15 cellular contexts compared by ENCODE assay signal in genomic region chr6:149567846-149568585, GRCh38. TPM values are rescaled to one million over a fixed set of nuclear protein-coding genes. Genes with fewer than 3 reads are reported as not detected.
DNase-seq lines count a peak whose midpoint lies in the region; ATAC-seq and TF ChIP-seq lines count a peak whose summit lies in the region.
"Had no signal": no experiment of that assay in that cellular context is flagged by ENCODE, and none has a peak within 500 bp of the region (broad histone marks: within the 10 kb centered on the region; RNA-seq: fewer than 3 reads in every experiment).

No MANE protein-coding gene starts in this region.

- H3K4me1 ChIP-seq in SK-N-SH (ENCODE audit: control insufficient read depth in 1 of 2, insufficient read depth in 2 of 2, low read depth in 1 of 2, low read length in 1 of 2) (peaks cover 2 to 4% of the 10 kb centered on the region in 2 experiments; a peak in 3 of 4 replicates), GM23338 (ENCODE audit: insufficient read depth) (peaks cover 16% of the 10 kb centered on the region)

- DNase-seq in SK-N-SH (no peak), GM23338 (ENCODE audit: low spot score) (no peak), retina (no peak), NCI-H345 (lab: John Stamatoyannopoulos, UW) (no peak), medulla oblongata (ENCODE audit: extremely low spot score) (no peak)
- DNase-seq: 8988T, DMS153, NCI-H1092 treated with DMSO at 0.1 percent for 48 hours, NCI-H526 treated with DMSO at 0.1 percent for 48 hours had no signal

- ATAC-seq in SK-N-SH treated with all-trans-retinoic acid at 6 μM for 48 hours (no peak), GM23338 (no peak)
- no peak for ATAC-seq in activated T-helper 17 cell treated with anti-CD3 and anti-CD28 coated beads, Interleukin-2, amount 50 U/mL, for 72 hours (replicated peaks)

- 94% methylated on average over 8 of the region's 8 CpGs for WGBS in SK-N-SH (ENCODE audit: low lambda C conversion rate)

- no peak overlapping the region for H3K27ac ChIP-seq in SK-N-SH (ENCODE audit: low read depth in 2 of 2, low read length in 1 of 2)
- H3K27ac ChIP-seq in GM23338 (ENCODE audit: low read depth), result peak overlapping the region; percentile 19; the same call in 1 of the 2 replicates
- H3K27ac ChIP-seq: cardiac muscle cell, HL-60 had no signal

- H3K27ac Mint-ChIP-seq in GM23338 (no peak overlapping the region), nephron (peak overlapping the region in 1 of 3 experiments; percentile 35)
- no peak overlapping the region for H3K27ac Mint-ChIP-seq in activated T-helper 17 cell treated with anti-CD3 and anti-CD28 coated beads, Interleukin-2, amount 50 U/mL, for 72 hours

- H3K4me3 ChIP-seq in SK-N-SH (ENCODE audit: low read depth in 2 of 2, low read length in 1 of 2) (peak overlapping the region in 1 of 2 experiments; percentile 75; a peak in 1 of 4 replicates), GM23338 (peak overlapping the region; percentile 90)

- H3K79me2 ChIP-seq in SK-N-SH (ENCODE audit: insufficient read depth) (peaks cover 60% of the 10 kb centered on the region), GM23338 (replicated peaks; ENCODE audit: insufficient read depth) (peaks cover 60% of the 10 kb centered on the region)

- POLR2A ChIA-PET in SK-N-SH (lab: Yijun Ruan, JAX), result no interaction called here

- H4K20me1 ChIP-seq in SK-N-SH (ENCODE audit: insufficient read depth) (peaks cover 18% of the 10 kb centered on the region), GM23338 (replicated peaks; ENCODE audit: insufficient read depth) (peaks cover 32% of the 10 kb centered on the region)

- TF ChIP-seq CTCF in SK-N-SH (IDR thresholded peaks at IDR 0.05) (no peak), GM23338 (conservative IDR thresholded peaks at IDR 0.05; ENCODE audit: low read depth in 2 of 2) (no peak), nephron (IDR thresholded peaks at IDR 0.05; ENCODE audit: unreplicated experiment in 3 of 3) (no peak)

- H3K9me3 ChIP-seq in SK-N-SH, result no peaks in the 10 kb centered on the region
- H3K9me3 ChIP-seq: esophagus muscularis mucosa had no signal

- no peak for TF ChIP-seq RAD21 in SK-N-SH (IDR thresholded peaks at IDR 0.05; ENCODE audit: low read length)

- H3K4me1 Mint-ChIP-seq in GM23338 (peaks cover 10% of the 10 kb centered on the region; the same call in 2 of the 3 replicates), nephron (peaks cover 14% of the 10 kb centered on the region)
- peaks cover 5% of the 10 kb centered on the region for H3K4me1 Mint-ChIP-seq in activated T-helper 17 cell treated with anti-CD3 and anti-CD28 coated beads, Interleukin-2, amount 50 U/mL, for 72 hours

- H2AFZ ChIP-seq in SK-N-SH (ENCODE audit: low read depth) (no peak overlapping the region), GM23338 (no peak overlapping the region)

- no peak for TF ChIP-seq EP300 in SK-N-SH (IDR thresholded peaks at IDR 0.05; ENCODE audit: borderline replicate concordance in 1 of 2, low read depth in 1 of 2, low read length in 1 of 2)

- peak overlapping the region; percentile 95; the same call in 2 of the 3 replicates for H3K4me3 Mint-ChIP-seq in GM23338
- H3K4me3 Mint-ChIP-seq in activated T-helper 17 cell treated with anti-CD3 and anti-CD28 coated beads, Interleukin-2, amount 50 U/mL, for 72 hours, result peak overlapping the region; percentile 90
- H3K4me3 Mint-ChIP-seq in nephron, result peak overlapping the region; percentile 91 to 95 (median 91)

- H3K27me3 Mint-ChIP-seq in GM23338 (ENCODE audit: insufficient read depth, low read depth, poor library complexity), result peaks cover 9% of the 10 kb centered on the region
- no peaks in the 10 kb centered on the region for H3K27me3 Mint-ChIP-seq in activated T-helper 17 cell treated with anti-CD3 and anti-CD28 coated beads, Interleukin-2, amount 50 U/mL, for 72 hours
- peaks cover 6% of the 10 kb centered on the region for H3K27me3 Mint-ChIP-seq in nephron (ENCODE audit: low read depth)

- H3F3A ChIP-seq in SK-N-SH (replicated peaks; ENCODE audit: insufficient read depth) (peaks cover 18% of the 10 kb centered on the region), GM23338 (replicated peaks; ENCODE audit: low read depth) (peaks cover 12% of the 10 kb centered on the region; the same call in 1 of the 2 replicates)

- H3K4me2 ChIP-seq in SK-N-SH, result peak overlapping the region; percentile 87; the same call in 1 of the 2 replicates
- H3K4me2 ChIP-seq in GM23338, result peak overlapping the region; percentile 91

- no peak overlapping the region for H3K9ac ChIP-seq in SK-N-SH

- H3K9me2 ChIP-seq in SK-N-SH, result no peaks in the 10 kb centered on the region
- H3K9me2 ChIP-seq in GM23338 (ENCODE audit: insufficient read depth), result no peaks in the 10 kb centered on the region

- H3K9me3 Mint-ChIP-seq in GM23338, result no peaks in the 10 kb centered on the region
- H3K9me3 Mint-ChIP-seq in activated T-helper 17 cell treated with anti-CD3 and anti-CD28 coated beads, Interleukin-2, amount 50 U/mL, for 72 hours, result no peaks in the 10 kb centered on the region
- no peaks in the 10 kb centered on the region for H3K9me3 Mint-ChIP-seq in nephron

- H3K36me3 ChIP-seq in SK-N-SH (replicated peaks in 1 of 2; ENCODE audit: control insufficient read depth in 1 of 2, insufficient read depth in 2 of 2, low read length in 1 of 2), result peaks cover 0 to 3% of the 10 kb centered on the region in 2 experiments
- H3K36me3 ChIP-seq in GM23338 (ENCODE audit: insufficient read depth), result no peaks in the 10 kb centered on the region; the same call in 1 of the 2 replicates
- H3K36me3 ChIP-seq: cardiac muscle cell had no signal

- CTCF ChIA-PET in SK-N-SH (lab: Yijun Ruan, JAX), result no interaction called here

- H3K27me3 ChIP-seq in SK-N-SH (ENCODE audit: insufficient read depth), result no peaks in the 10 kb centered on the region
- H3K27me3 ChIP-seq in GM23338 (ENCODE audit: insufficient read depth), result no peaks in the 10 kb centered on the region
- H3K27me3 ChIP-seq: esophagus muscularis mucosa had no signal

- H3K36me3 Mint-ChIP-seq in GM23338 (ENCODE audit: low read depth) (no peaks in the 10 kb centered on the region), nephron (ENCODE audit: low read depth) (peaks cover 4% of the 10 kb centered on the region)
- H3K36me3 Mint-ChIP-seq in activated T-helper 17 cell treated with anti-CD3 and anti-CD28 coated beads, Interleukin-2, amount 50 U/mL, for 72 hours (ENCODE audit: low read depth), result no peaks in the 10 kb centered on the region

TF ChIP-seq in SK-N-SH treated with all-trans-retinoic acid at 6 μM for 48 hours, 23 proteins besides CTCF, POLR2A, EP300 and RAD21 (continues in another document):
- TF ChIP-seq CSRNP3 (CRISPR knock-in tag; IDR thresholded peaks at IDR 0.05) (no peak), GLIS3 (CRISPR knock-in tag; IDR thresholded peaks at IDR 0.05) (no peak)

TF ChIP-seq in GM23338, 12 proteins besides CTCF, POLR2A, EP300 and RAD21:
- no peak for TF ChIP-seq REST (IDR thresholded peaks at IDR 0.05; ENCODE audit: unreplicated experiment)
- TF ChIP-seq ZNF331 (CRISPR knock-in tag; IDR thresholded peaks at IDR 0.05; ENCODE audit: low read depth), result no peak
- no peak for TF ChIP-seq CREB1 (CRISPR knock-in tag; IDR thresholded peaks at IDR 0.05; ENCODE audit: low read depth)
- no peak for TF ChIP-seq POLR2AphosphoS5 (IDR thresholded peaks at IDR 0.05; ENCODE audit: low read depth)

RNA-seq across cellular contexts. Expression of gene GINM1, which starts 1.8 kb away (rescaled TPM):
- 24.4 and 27.8 TPM in 2 replicates for polyA plus RNA-seq in SK-N-SH (2012; rRNA removed)
- polyA plus RNA-seq in SK-N-SH (2012; cell fraction: cytosol; rRNA removed), result 34.5 and 41.4 TPM in 2 replicates
- polyA plus RNA-seq in SK-N-SH (2012; cell fraction: nucleus; rRNA removed), result 8.5 and 12.2 TPM in 2 replicates
- 13.4 and 19.2 TPM in 2 replicates for total RNA-seq in GM23338 (2014; rRNA removed; shearing (Covaris generic))
- 23.5 and 24.1 TPM in 2 replicates for polyA plus RNA-seq in GM23338 (2016; fragmentation: Nextera tagmentation; extraction: Ambion mirVana)
- total RNA-seq in activated T-helper 17 cell treated with anti-CD3 and anti-CD28 coated beads, Interleukin-2, amount 50 U/mL, for 72 hours, result 10 to 100 TPM; 10.4 to 14.1 TPM

RNA-seq across cellular contexts. Expression of gene PPIL4, which starts 22.2 kb away (rescaled TPM):
- polyA plus RNA-seq in SK-N-SH (2012; rRNA removed) (3.3 and 3.9 TPM in 2 replicates), GM23338 (2016; fragmentation: Nextera tagmentation; extraction: Ambion mirVana) (35.3 and 47.3 TPM in 2 replicates)
- polyA plus RNA-seq in SK-N-SH (2012; cell fraction: cytosol; rRNA removed), result 6.7 and 9.8 TPM in 2 replicates
- polyA plus RNA-seq in SK-N-SH (2012; cell fraction: nucleus; rRNA removed), result 2.4 and 4.8 TPM in 2 replicates
- total RNA-seq in GM23338 (2014; rRNA removed; shearing (Covaris generic)), result 29.7 and 35.1 TPM in 2 replicates
- 10 to 100 TPM; 19.8 to 24.7 TPM for total RNA-seq in activated T-helper 17 cell treated with anti-CD3 and anti-CD28 coated beads, Interleukin-2, amount 50 U/mL, for 72 hours
